ENCODE assay signal across 8 cellular contexts in genomic region chr1:17922833-17923232, GRCh38.
DNase-seq lines count a peak whose midpoint lies in the region; ATAC-seq and TF ChIP-seq lines count a peak whose summit lies in the region.

No MANE protein-coding gene starts in this region.

- ATAC-seq in activated naive CD8-positive, alpha-beta T cell treated with anti-CD3 and anti-CD28 coated beads, Interleukin-2, amount 50 U/mL, for 24 hours, result no peak
- ATAC-seq in left lobe of liver (peak; percentile 57), GM21529 (IDR thresholded peaks at IDR 0.05; ENCODE audit: unreplicated experiment) (no peak), HG03439 (IDR thresholded peaks at IDR 0.05; ENCODE audit: unreplicated experiment) (no peak)

- POLR2A ChIA-PET in GM10248 (lab: Yijun Ruan, JAX), result no interaction called here

- TF ChIP-seq CTCF in GM10248 (IDR thresholded peaks at IDR 0.05; ENCODE audit: control extremely low read depth, extremely low read depth, low read depth, missing control alignments), result peak; percentile 29

- no peak overlapping the region for H3K4me3 Mint-ChIP-seq in activated naive CD8-positive, alpha-beta T cell treated with anti-CD3 and anti-CD28 coated beads, Interleukin-2, amount 50 U/mL, for 24 hours

- H3K4me1 Mint-ChIP-seq in activated naive CD8-positive, alpha-beta T cell treated with anti-CD3 and anti-CD28 coated beads, Interleukin-2, amount 50 U/mL, for 24 hours, result no peaks in the 10 kb centered on the region

- H3K36me3 Mint-ChIP-seq in activated naive CD8-positive, alpha-beta T cell treated with anti-CD3 and anti-CD28 coated beads, Interleukin-2, amount 50 U/mL, for 24 hours (ENCODE audit: low read depth), result no peaks in the 10 kb centered on the region

- DNase-seq in AG08396 (ENCODE audit: low spot score) (peak; percentile 35), GM10248 (ENCODE audit: extremely low spot score) (peak; percentile 44), NCI-H2029 treated with DMSO at 0.1 percent for 48 hours (lab: John Stamatoyannopoulos, UW) (peak; percentile 16), left lobe of liver (ENCODE audit: low spot score) (no peak), HK-2 (ENCODE audit: unreplicated experiment) (no peak)
- peak; percentile 12 for DNase-seq in activated naive CD8-positive, alpha-beta T cell treated with anti-CD3 and anti-CD28 coated beads, Interleukin-2, amount 50 U/mL, for 24 hours

- H3K27ac Mint-ChIP-seq in activated naive CD8-positive, alpha-beta T cell treated with anti-CD3 and anti-CD28 coated beads, Interleukin-2, amount 50 U/mL, for 24 hours, result no peak overlapping the region

- CTCF ChIA-PET in GM10248 (lab: Yijun Ruan, JAX), result interaction anchor here (0.7 to 1.6 kb wide), 6 partner anchors 8 to 659 kb away, joined by 3 to 4 read pairs (median 4); no protein-coding TSS in a partner anchor

- H3K9me3 Mint-ChIP-seq in activated naive CD8-positive, alpha-beta T cell treated with anti-CD3 and anti-CD28 coated beads, Interleukin-2, amount 50 U/mL, for 24 hours, result no peaks in the 10 kb centered on the region

- H3K27me3 Mint-ChIP-seq in activated naive CD8-positive, alpha-beta T cell treated with anti-CD3 and anti-CD28 coated beads, Interleukin-2, amount 50 U/mL, for 24 hours, result peaks cover 12% of the 10 kb centered on the region

Comparison
In these comparisons a context has a peak if more than half of its experiments do, and no peak if none do; other contexts are left out.
1. DNase-seq: peak in AG08396 (single experiment), GM10248 (single experiment), NCI-H2029 treated with DMSO at 0.1 percent for 48 hours (single experiment) and activated naive CD8-positive, alpha-beta T cell treated with anti-CD3 and anti-CD28 coated beads, Interleukin-2, amount 50 U/mL, for 24 hours (single experiment); none in left lobe of liver (single experiment) and HK-2 (single experiment).